In the genomic region with DNA sequence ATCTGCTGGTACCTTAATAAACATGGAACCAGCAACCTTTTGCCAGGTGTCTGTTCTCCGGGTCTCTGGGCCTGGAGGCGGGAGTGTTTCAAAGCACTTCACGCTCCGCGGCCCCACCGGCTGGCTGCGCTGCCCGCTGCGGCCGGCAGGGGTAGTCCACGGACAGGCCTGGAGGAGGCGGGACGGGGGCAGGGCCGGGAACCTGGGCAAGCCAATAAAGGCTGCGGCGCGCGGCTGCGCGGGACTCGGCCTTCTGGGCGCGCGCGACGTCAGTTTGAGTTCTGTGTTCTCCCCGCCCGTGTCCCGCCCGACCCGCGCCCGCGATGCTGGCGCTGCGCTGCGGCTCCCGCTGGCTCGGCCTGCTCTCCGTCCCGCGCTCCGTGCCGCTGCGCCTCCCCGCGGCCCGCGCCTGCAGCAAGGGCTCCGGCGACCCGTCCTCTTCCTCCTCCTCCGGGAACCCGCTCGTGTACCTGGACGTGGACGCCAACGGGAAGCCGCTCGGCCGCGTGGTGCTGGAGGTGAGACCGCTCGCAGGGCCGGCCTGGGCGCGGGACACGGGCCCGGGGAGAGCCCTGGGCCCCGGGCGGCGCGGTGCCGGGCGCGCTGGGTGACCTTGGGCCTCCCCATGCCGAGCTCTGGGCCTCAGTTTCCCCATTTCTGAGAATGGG, we compare ENCODE assay signal across 8 cellular contexts. TPM values are rescaled to one million over a fixed set of nuclear protein-coding genes. Genes with fewer than 3 reads are reported as not detected.
DNase-seq lines count a peak whose midpoint lies in the region; ATAC-seq, FAIRE-seq and TF ChIP-seq lines count a peak whose summit lies in the region.

Gene PPIF, plus strand, starts transcription at position 244 of the 668 bp plus-strand sequence. Its CDS starts 80 bp downstream, at position 324.

- peak within 1 kb of the TSS; percentile 71 to 92 (median 78) for H3K4me3 Mint-ChIP-seq in naive thymus-derived CD4-positive, alpha-beta T cell
- peak within 1 kb of the TSS; percentile 84 for H3K4me3 Mint-ChIP-seq in stimulated activated memory B cell treated with anti-CD40 and anti-IgM and Interleukin-4, amounts not matched to agents 10 μg/mL and 1 μg/mL and 100 μg/mL, for 72 hours

- peak within 1 kb of the TSS; percentile 76 to 96 (median 86) for H3K27ac Mint-ChIP-seq in naive thymus-derived CD4-positive, alpha-beta T cell
- H3K27ac Mint-ChIP-seq in stimulated activated memory B cell treated with anti-CD40 and anti-IgM and Interleukin-4, amounts not matched to agents 10 μg/mL and 1 μg/mL and 100 μg/mL, for 72 hours: peak within 1 kb of the TSS; percentile 92

- peaks cover 25% of the 10 kb centered on the region for H3K4me1 ChIP-seq in DOHH2 (ENCODE audit: control insufficient read depth, low read length)
- peaks cover 19 to 25% of the 10 kb centered on the region in 2 donors for H3K4me1 ChIP-seq in naive thymus-derived CD4-positive, alpha-beta T cell (ENCODE audit: control insufficient read depth in 2 of 2, insufficient read depth in 2 of 2, low read length in 2 of 2)

- H3K9me3 ChIP-seq in DOHH2 (ENCODE audit: control insufficient read depth, insufficient read depth, low read length): no peaks in the 10 kb centered on the region
- H3K9me3 ChIP-seq in naive thymus-derived CD4-positive, alpha-beta T cell (ENCODE audit: control insufficient read depth in 2 of 3, low read length in 3 of 3): no peaks in the 10 kb centered on the region

- CTCF ChIA-PET in naive thymus-derived CD4-positive, alpha-beta T cell (lab: Charles Lee): interaction anchor here (0.9 to 1.0 kb wide), 4 partner anchors 19 to 105 kb away, joined by 3 to 4 read pairs (median 3); no protein-coding TSS in a partner anchor

- peaks cover 9 to 50% (median 19%) of the 10 kb centered on the region in 7 donors for H3K4me1 Mint-ChIP-seq in naive thymus-derived CD4-positive, alpha-beta T cell
- peaks cover 43% of the 10 kb centered on the region for H3K4me1 Mint-ChIP-seq in stimulated activated memory B cell treated with anti-CD40 and anti-IgM and Interleukin-4, amounts not matched to agents 10 μg/mL and 1 μg/mL and 100 μg/mL, for 72 hours

- ATAC-seq in GM21717 (IDR thresholded peaks at IDR 0.05; ENCODE audit: unreplicated experiment): peak; percentile 62
- ATAC-seq in naive thymus-derived CD4-positive, alpha-beta T cell: peak; percentile 96
- ATAC-seq in stimulated activated memory B cell treated with anti-CD40 and anti-IgM and Interleukin-4, amounts not matched to agents 10 μg/mL and 1 μg/mL and 100 μg/mL, for 72 hours: peak; percentile 94

- peak within 1 kb of the TSS; percentile 80 for H3K4me2 ChIP-seq in DOHH2 (ENCODE audit: low read length)

- peaks cover 48% of the 10 kb centered on the region for H3K36me3 ChIP-seq in DOHH2 (ENCODE audit: control insufficient read depth, low read length)
- H3K36me3 ChIP-seq in naive thymus-derived CD4-positive, alpha-beta T cell (ENCODE audit: control insufficient read depth in 2 of 3, insufficient read depth in 3 of 3, low read length in 3 of 3): peaks cover 10 to 29% (median 12%) of the 10 kb centered on the region in 3 experiments

- H3K36me3 Mint-ChIP-seq in naive thymus-derived CD4-positive, alpha-beta T cell: peaks cover 8 to 22% (median 11%) of the 10 kb centered on the region in 5 donors
- H3K36me3 Mint-ChIP-seq in stimulated activated memory B cell treated with anti-CD40 and anti-IgM and Interleukin-4, amounts not matched to agents 10 μg/mL and 1 μg/mL and 100 μg/mL, for 72 hours: peaks cover 34% of the 10 kb centered on the region

- peaks cover 40% of the 10 kb centered on the region for H3K79me2 ChIP-seq in DOHH2 (ENCODE audit: control insufficient read depth, low read length)

- DNase-seq in KBM-7 (peak; percentile 90), RCC 7860 (ENCODE audit: low spot score) (peak; percentile 85), fibroblast of gingiva (ENCODE audit: low read depth) (peak; percentile 91)
- peak; percentile 77 to 93 for DNase-seq in activated T-helper 1 cell treated with anti-CD3 and anti-CD28 coated beads, Interleukin-2, amount 50 U/mL, for 16 hours (ENCODE audit: low read depth in 1 of 2, low spot score in 1 of 2)
- DNase-seq in naive thymus-derived CD4-positive, alpha-beta T cell: peak; percentile 79 to 99 (median 90)

- peaks cover 28% of the 10 kb centered on the region; the same call in 1 of the 2 replicates for H4K20me1 ChIP-seq in DOHH2 (ENCODE audit: control insufficient read depth, insufficient read depth, low read depth, low read length)

- POLR2A ChIA-PET in naive thymus-derived CD4-positive, alpha-beta T cell (lab: Charles Lee): interaction anchor here (0.9 to 3.6 kb wide), 8 partner anchors 10 to 98 kb away, joined by 3 to 22 read pairs (median 5); partner anchors contain the start of gene ZCCHC24

- peak; percentile 81 for TF ChIP-seq CTCF in DOHH2 (IDR thresholded peaks at IDR 0.05; ENCODE audit: low read depth, low read length, poor library complexity, severe bottlenecking)

- H3K27me3 ChIP-seq in DOHH2 (ENCODE audit: control insufficient read depth, low read length): no peaks in the 10 kb centered on the region
- H3K27me3 ChIP-seq in naive thymus-derived CD4-positive, alpha-beta T cell (ENCODE audit: control insufficient read depth in 2 of 2, insufficient read depth in 2 of 2, low read length in 2 of 2): no peaks in the 10 kb centered on the region

- intact Hi-C loops in naive thymus-derived CD4-positive, alpha-beta T cell (cut with micrococcal nuclease): loop anchor here (1.0 to 10.0 kb wide), 15 partner anchors 16 to 1314 kb away; partner anchors contain the start of genes ANXA11 (in 1 of the 2), RPS24 (in 1 of the 2), ZCCHC24 (in 1 of the 2) and ZMIZ1 (in 1 of the 2)

- in situ Hi-C loops in KBM-7 (cut with MboI; ENCODE audit: low pct_unique_long_range_greater_than_20kb, low sequenced_read_pairs): no loop called here

- FAIRE-seq in RCC 7860 (lab: Jason Lieb, UNC): no peak

- H3K9me3 Mint-ChIP-seq in naive thymus-derived CD4-positive, alpha-beta T cell: peaks cover 0 to 1% (median 0%) of the 10 kb centered on the region in 11 donors
- H3K9me3 Mint-ChIP-seq in stimulated activated memory B cell treated with anti-CD40 and anti-IgM and Interleukin-4, amounts not matched to agents 10 μg/mL and 1 μg/mL and 100 μg/mL, for 72 hours: no peaks in the 10 kb centered on the region

- H3K27me3 Mint-ChIP-seq in naive thymus-derived CD4-positive, alpha-beta T cell: no peaks in the 10 kb centered on the region
- no peaks in the 10 kb centered on the region for H3K27me3 Mint-ChIP-seq in stimulated activated memory B cell treated with anti-CD40 and anti-IgM and Interleukin-4, amounts not matched to agents 10 μg/mL and 1 μg/mL and 100 μg/mL, for 72 hours

- H3F3A ChIP-seq in DOHH2 (ENCODE audit: control insufficient read depth, insufficient read depth): no peaks in the 10 kb centered on the region

- H3K27ac ChIP-seq in DOHH2 (ENCODE audit: low read depth, low read length): peak within 1 kb of the TSS; percentile 70
- peak within 1 kb of the TSS; percentile 73 for H3K27ac ChIP-seq in naive thymus-derived CD4-positive, alpha-beta T cell (ENCODE audit: low read depth, low read length)

- H3K9me2 ChIP-seq in DOHH2 (replicated peaks; ENCODE audit: control insufficient read depth, low read length): no peaks in the 10 kb centered on the region

- peak within 1 kb of the TSS; percentile 90 for H3K4me3 ChIP-seq in DOHH2 (ENCODE audit: low read length)
- peak within 1 kb of the TSS; percentile 72 for H3K4me3 ChIP-seq in naive thymus-derived CD4-positive, alpha-beta T cell (ENCODE audit: low read length)

RNA-seq across cellular contexts. Expression of gene PPIF, which starts in this region (rescaled TPM):
- 100 to 1,000 TPM in 1 of 5 experiments, 10 to 100 TPM in 4; 20.6 to 192 (median 73.3) TPM for total RNA-seq in naive thymus-derived CD4-positive, alpha-beta T cell
- polyA plus RNA-seq in naive thymus-derived CD4-positive, alpha-beta T cell: 10 to 100 TPM in 1 of 2 donors, 1 to 10 TPM in 1; 8.7 to 12.9 TPM

Comparison
In these comparisons a context has a peak if more than half of its experiments do, and no peak if none do; other contexts are left out.
1. Peak in every context shown above with its lines: DNase-seq, ATAC-seq, H3K4me3 ChIP-seq and H3K27ac ChIP-seq.